26 cellular contexts compared by ENCODE assay signal in the genomic region with DNA sequence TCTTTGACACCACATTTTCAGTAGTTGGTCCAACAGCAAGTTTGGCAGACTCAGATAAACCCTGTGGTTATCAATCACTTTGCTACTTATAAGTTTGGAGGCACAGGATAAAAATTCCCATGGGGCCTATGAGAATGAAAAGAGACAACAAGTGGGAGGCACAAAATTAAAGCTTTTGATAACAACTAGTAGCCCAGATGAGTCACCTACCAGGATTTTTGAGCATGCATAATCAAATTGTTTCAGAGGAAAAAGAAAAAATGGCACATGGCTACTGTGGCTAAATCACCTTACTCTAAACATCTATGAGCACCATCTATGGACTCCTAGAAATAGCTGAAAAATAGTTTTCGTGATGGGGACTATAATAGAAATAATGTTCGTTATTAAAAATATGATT. TPM values are rescaled to one million over a fixed set of nuclear protein-coding genes. Genes with fewer than 3 reads are reported as not detected.
DNase-seq lines count a peak whose midpoint lies in the region; ATAC-seq and TF ChIP-seq lines count a peak whose summit lies in the region.
"Had no signal": no experiment of that assay in that cellular context is flagged by ENCODE, and none has a peak within 500 bp of the region (broad histone marks: within the 10 kb centered on the region; RNA-seq: fewer than 3 reads in every experiment).

No MANE protein-coding gene starts in this region.

- DNase-seq in SK-N-SH, result no peak
- peak; percentile 67 for DNase-seq in amniotic epithelial cell (ENCODE audit: low read depth)
- peak; percentile 51 to 72 for DNase-seq in foreskin fibroblast
- DNase-seq in T-helper 9 cell, result no peak
- DNase-seq in NCI-H82 (lab: John Stamatoyannopoulos, UW), result no peak
- DNase-seq in KBM-7, result no peak
- DNase-seq: activated naive CD4-positive, alpha-beta T cell treated with anti-CD3 and anti-CD28 coated beads, Interleukin-2, amount 50 U/mL, for 16 hours; activated T-cell treated with anti-CD3 and anti-CD28 coated beads, Interleukin-2, amount 50 U/mL, for 48 hours; C1 segment of cervical spinal cord; dorsolateral prefrontal cortex; islet precursor cell; MM.1S; NCI-H1694; NCI-H2227 treated with DMSO at 0.1 percent for 48 hours; nephron progenitor cell; NK-92 treated with Interleukin-12 subunit alpha and Interleukin-12 subunit beta, amount 100 ng/mL, for 24 hours; psoas muscle; SHP77; T-helper 2 cell had no signal

- H3K4me1 ChIP-seq in SK-N-SH (ENCODE audit: control insufficient read depth in 1 of 2, insufficient read depth in 2 of 2, low read depth in 1 of 2, low read length in 1 of 2), result peaks cover 0 to 19% of the 10 kb centered on the region in 2 experiments; a peak in 2 of 4 replicates
- H3K4me1 ChIP-seq: psoas muscle had no signal

- no peaks in the 10 kb centered on the region for H3K36me3 ChIP-seq in SK-N-SH (replicated peaks in 1 of 2; ENCODE audit: control insufficient read depth in 1 of 2, insufficient read depth in 2 of 2, low read length in 1 of 2)
- H3K36me3 ChIP-seq: cardiac muscle cell, esophagus muscularis mucosa, thoracic aorta had no signal

- CTCF ChIA-PET in SK-N-SH (lab: Yijun Ruan, JAX), result interaction anchor here (1.5 kb wide), 1 partner anchor 638 kb away, joined by 3 read pairs; no protein-coding TSS in a partner anchor

- no peak overlapping the region for H2AFZ ChIP-seq in SK-N-SH (ENCODE audit: low read depth)

- no peak for TF ChIP-seq EP300 in SK-N-SH (IDR thresholded peaks at IDR 0.05; ENCODE audit: borderline replicate concordance in 1 of 2, low read depth in 1 of 2, low read length in 1 of 2)

- no peak overlapping the region for H3K4me2 ChIP-seq in SK-N-SH

- no peak for TF ChIP-seq CTCF in SK-N-SH (IDR thresholded peaks at IDR 0.05)
- TF ChIP-seq CTCF in foreskin fibroblast (IDR thresholded peaks at IDR 0.05; ENCODE audit: low read depth, low read length), result no peak

- no peaks in the 10 kb centered on the region for H3K27me3 ChIP-seq in SK-N-SH (ENCODE audit: insufficient read depth)
- H3K27me3 ChIP-seq: cardiac muscle cell, dorsolateral prefrontal cortex, esophagus muscularis mucosa had no signal

- H3K4me3 ChIP-seq in SK-N-SH (ENCODE audit: low read depth in 2 of 2, low read length in 1 of 2), result no peak overlapping the region
- H3K4me3 ChIP-seq in foreskin fibroblast (ENCODE audit: low read depth in 1 of 2, low read length in 2 of 2), result no peak overlapping the region
- H3K4me3 ChIP-seq: cardiac muscle cell, dorsolateral prefrontal cortex, esophagus muscularis mucosa, psoas muscle, thoracic aorta had no signal

- POLR2A ChIA-PET in SK-N-SH (lab: Yijun Ruan, JAX), result no interaction called here

- no peak overlapping the region for H3K9ac ChIP-seq in SK-N-SH

- WGBS in SK-N-SH (ENCODE audit: low lambda C conversion rate), result 53% methylated on average over 2 of the region's 2 CpGs

- H3K9me3 ChIP-seq in SK-N-SH, result no peaks in the 10 kb centered on the region
- H3K9me3 ChIP-seq: esophagus muscularis mucosa, psoas muscle, thoracic aorta had no signal

- no peaks in the 10 kb centered on the region for H3K9me2 ChIP-seq in SK-N-SH

- no peaks in the 10 kb centered on the region for H3K79me2 ChIP-seq in SK-N-SH (ENCODE audit: insufficient read depth)

- no peak for ATAC-seq in SK-N-SH treated with all-trans-retinoic acid at 6 μM for 48 hours
- ATAC-seq in HG03342 (IDR thresholded peaks at IDR 0.05; ENCODE audit: unreplicated experiment), result no peak
- ATAC-seq: psoas muscle, WTC11 had no signal

- in situ Hi-C loops in KBM-7 (cut with MboI; ENCODE audit: low pct_unique_long_range_greater_than_20kb, low sequenced_read_pairs), result no loop called here

- no peaks in the 10 kb centered on the region for H4K20me1 ChIP-seq in SK-N-SH (ENCODE audit: insufficient read depth)

- TF ChIP-seq RAD21 in SK-N-SH (IDR thresholded peaks at IDR 0.05; ENCODE audit: low read length), result no peak

- H3K27ac ChIP-seq in SK-N-SH (ENCODE audit: low read depth in 2 of 2, low read length in 1 of 2), result no peak overlapping the region
- H3K27ac ChIP-seq: 22Rv1, cardiac muscle cell, dorsolateral prefrontal cortex, esophagus muscularis mucosa, psoas muscle, thoracic aorta had no signal

- H3F3A ChIP-seq in SK-N-SH (replicated peaks; ENCODE audit: insufficient read depth), result peaks cover 16% of the 10 kb centered on the region

TF ChIP-seq in SK-N-SH treated with all-trans-retinoic acid at 6 μM for 48 hours, 23 proteins besides CTCF, POLR2A, EP300 and RAD21:
- TF ChIP-seq RARB (CRISPR knock-in tag; IDR thresholded peaks at IDR 0.05), result no peak
- TF ChIP-seq TCF4 (CRISPR knock-in tag; IDR thresholded peaks at IDR 0.05; ENCODE audit: borderline replicate concordance), result no peak
- TF ChIP-seq, protein P1, sequence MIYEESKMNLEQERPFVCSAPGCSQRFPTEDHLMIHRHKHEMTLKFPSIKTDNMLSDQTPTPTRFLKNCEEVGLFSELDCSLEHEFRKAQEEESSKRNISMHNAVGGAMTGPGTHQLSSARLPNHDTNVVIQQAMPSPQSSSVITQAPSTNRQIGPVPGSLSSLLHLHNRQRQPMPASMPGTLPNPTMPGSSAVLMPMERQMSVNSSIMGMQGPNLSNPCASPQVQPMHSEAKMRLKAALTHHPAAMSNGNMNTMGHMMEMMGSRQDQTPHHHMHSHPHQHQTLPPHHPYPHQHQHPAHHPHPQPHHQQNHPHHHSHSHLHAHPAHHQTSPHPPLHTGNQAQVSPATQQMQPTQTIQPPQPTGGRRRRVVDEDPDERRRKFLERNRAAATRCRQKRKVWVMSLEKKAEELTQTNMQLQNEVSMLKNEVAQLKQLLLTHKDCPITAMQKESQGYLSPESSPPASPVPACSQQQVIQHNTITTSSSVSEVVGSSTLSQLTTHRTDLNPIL (CRISPR knock-in tag; IDR thresholded peaks at IDR 0.05; ENCODE audit: low read depth), result no peak
- TF ChIP-seq, protein P2, sequence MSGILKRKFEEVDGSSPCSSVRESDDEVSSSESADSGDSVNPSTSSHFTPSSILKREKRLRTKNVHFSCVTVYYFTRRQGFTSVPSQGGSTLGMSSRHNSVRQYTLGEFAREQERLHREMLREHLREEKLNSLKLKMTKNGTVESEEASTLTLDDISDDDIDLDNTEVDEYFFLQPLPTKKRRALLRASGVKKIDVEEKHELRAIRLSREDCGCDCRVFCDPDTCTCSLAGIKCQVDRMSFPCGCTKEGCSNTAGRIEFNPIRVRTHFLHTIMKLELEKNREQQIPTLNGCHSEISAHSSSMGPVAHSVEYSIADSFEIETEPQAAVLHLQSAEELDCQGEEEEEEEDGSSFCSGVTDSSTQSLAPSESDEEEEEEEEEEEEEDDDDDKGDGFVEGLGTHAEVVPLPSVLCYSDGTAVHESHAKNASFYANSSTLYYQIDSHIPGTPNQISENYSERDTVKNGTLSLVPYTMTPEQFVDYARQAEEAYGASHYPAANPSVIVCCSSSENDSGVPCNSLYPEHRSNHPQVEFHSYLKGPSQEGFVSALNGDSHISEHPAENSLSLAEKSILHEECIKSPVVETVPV (CRISPR knock-in tag; IDR thresholded peaks at IDR 0.05), result no peak
- TF ChIP-seq ISL1 (CRISPR knock-in tag; IDR thresholded peaks at IDR 0.05), result peak; percentile 56
- no peak for TF ChIP-seq GLIS3 (CRISPR knock-in tag; IDR thresholded peaks at IDR 0.05)

TF ChIP-seq in SK-N-SH, 30 proteins besides CTCF, POLR2A, EP300 and RAD21:
- TF ChIP-seq YY1 (IDR thresholded peaks at IDR 0.05; ENCODE audit: low read depth) (no peak), RCOR1 (IDR thresholded peaks at IDR 0.05; ENCODE audit: low read length) (no peak), ELF1 (IDR thresholded peaks at IDR 0.05) (no peak), EZH2phosphoT487 (IDR thresholded peaks at IDR 0.05; ENCODE audit: borderline replicate concordance, low read depth) (no peak), NFIC (IDR thresholded peaks at IDR 0.05; ENCODE audit: borderline replicate concordance) (no peak), TEAD4 (IDR thresholded peaks at IDR 0.05; ENCODE audit: borderline replicate concordance, insufficient read depth) (no peak), SMC3 (IDR thresholded peaks at IDR 0.05; ENCODE audit: low read depth, low read length) (no peak), TCF12 (IDR thresholded peaks at IDR 0.05) (no peak), GATA2 (CRISPR knock-in tag; IDR thresholded peaks at IDR 0.05) (no peak), RFX5 (IDR thresholded peaks at IDR 0.05; ENCODE audit: low read length) (no peak), CHD2 (IDR thresholded peaks at IDR 0.05; ENCODE audit: low read length, partially characterized antibody) (no peak), MXI1 (IDR thresholded peaks at IDR 0.05; ENCODE audit: low read depth, low read length) (no peak), JUND (IDR thresholded peaks at IDR 0.05) (no peak), TAF1 (IDR thresholded peaks at IDR 0.05; ENCODE audit: borderline replicate concordance, low read depth, low read length) (no peak), FOXJ3 (CRISPR knock-in tag; IDR thresholded peaks at IDR 0.05) (no peak), FOSL2 (IDR thresholded peaks at IDR 0.05; ENCODE audit: borderline replicate concordance, low read depth) (no peak)
- TF ChIP-seq, protein P3, sequence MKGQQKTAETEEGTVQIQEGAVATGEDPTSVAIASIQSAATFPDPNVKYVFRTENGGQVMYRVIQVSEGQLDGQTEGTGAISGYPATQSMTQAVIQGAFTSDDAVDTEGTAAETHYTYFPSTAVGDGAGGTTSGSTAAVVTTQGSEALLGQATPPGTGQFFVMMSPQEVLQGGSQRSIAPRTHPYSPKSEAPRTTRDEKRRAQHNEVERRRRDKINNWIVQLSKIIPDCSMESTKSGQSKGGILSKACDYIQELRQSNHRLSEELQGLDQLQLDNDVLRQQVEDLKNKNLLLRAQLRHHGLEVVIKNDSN (IDR thresholded peaks at IDR 0.05; ENCODE audit: borderline replicate concordance, low read depth), result no peak
- TF ChIP-seq, protein P4, sequence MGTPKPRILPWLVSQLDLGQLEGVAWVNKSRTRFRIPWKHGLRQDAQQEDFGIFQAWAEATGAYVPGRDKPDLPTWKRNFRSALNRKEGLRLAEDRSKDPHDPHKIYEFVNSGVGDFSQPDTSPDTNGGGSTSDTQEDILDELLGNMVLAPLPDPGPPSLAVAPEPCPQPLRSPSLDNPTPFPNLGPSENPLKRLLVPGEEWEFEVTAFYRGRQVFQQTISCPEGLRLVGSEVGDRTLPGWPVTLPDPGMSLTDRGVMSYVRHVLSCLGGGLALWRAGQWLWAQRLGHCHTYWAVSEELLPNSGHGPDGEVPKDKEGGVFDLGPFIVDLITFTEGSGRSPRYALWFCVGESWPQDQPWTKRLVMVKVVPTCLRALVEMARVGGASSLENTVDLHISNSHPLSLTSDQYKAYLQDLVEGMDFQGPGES (IDR thresholded peaks at IDR 0.05; ENCODE audit: low read depth, low read length), result no peak
- TF ChIP-seq, protein P5, sequence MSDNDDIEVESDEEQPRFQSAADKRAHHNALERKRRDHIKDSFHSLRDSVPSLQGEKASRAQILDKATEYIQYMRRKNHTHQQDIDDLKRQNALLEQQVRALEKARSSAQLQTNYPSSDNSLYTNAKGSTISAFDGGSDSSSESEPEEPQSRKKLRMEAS (IDR thresholded peaks at IDR 0.05; ENCODE audit: low read depth), result no peak

RNA-seq across cellular contexts. Expression of a gene that starts 40.8 kb away (rescaled TPM):
- polyA plus RNA-seq in SK-N-SH (2012; rRNA removed), result 0.05 TPM in 2 replicates
- 0.04 TPM in 2 replicates for polyA plus RNA-seq in SK-N-SH (2012; cell fraction: cytosol; rRNA removed)
- polyA plus RNA-seq in SK-N-SH (2012; cell fraction: nucleus; rRNA removed), result not detected in 2 replicates

Comparison
In these comparisons a context has a peak if more than half of its experiments do, and no peak if none do; other contexts are left out.
1. DNase-seq: peak in amniotic epithelial cell (single experiment) and foreskin fibroblast (2 of 2); none in SK-N-SH (single experiment), T-helper 9 cell (single experiment), NCI-H82 (single experiment) and KBM-7 (single experiment).